In genomic region chr1:108747128-108747827, GRCh38 we compare ENCODE assay signal across 8 cellular contexts. TPM values are rescaled to one million over a fixed set of nuclear protein-coding genes. Genes with fewer than 3 reads are reported as not detected.
DNase-seq lines count a peak whose midpoint lies in the region; ATAC-seq and TF ChIP-seq lines count a peak whose summit lies in the region.

No MANE protein-coding gene starts in this region.

- peaks cover 4% of the 10 kb centered on the region for H3K36me3 ChIP-seq in MG63
- H3K36me3 ChIP-seq in SK-N-MC (ENCODE audit: insufficient read depth, low read length): no peaks in the 10 kb centered on the region

- H3K9ac ChIP-seq in SK-N-MC (ENCODE audit: insufficient read length): peak overlapping the region; percentile 71

- no peak for TF ChIP-seq CTCF in astrocyte of the cerebellum (IDR thresholded peaks at IDR 0.05; ENCODE audit: low read depth, low read length, missing control alignments)

- DNase-seq in EH (ENCODE audit: low read depth): peak; percentile 90
- peak; percentile 80 for DNase-seq in H4 (ENCODE audit: low spot score)
- peak; percentile 95 for DNase-seq in MG63
- no peak for DNase-seq in SK-N-MC (ENCODE audit: low read depth, low spot score)
- DNase-seq in astrocyte of the cerebellum (ENCODE audit: low read depth): peak; percentile 64
- DNase-seq in left ventricle myocardium superior: peak; percentile 71
- peak; percentile 87 for DNase-seq in pons (ENCODE audit: low spot score)

- H3K4me3 ChIP-seq in MG63: peak overlapping the region; percentile 79
- peak overlapping the region; percentile 81 for H3K4me3 ChIP-seq in SK-N-MC
- peak overlapping the region; percentile 84 for H3K4me3 ChIP-seq in astrocyte of the cerebellum (ENCODE audit: low read depth, low read length)

- in situ Hi-C loops in astrocyte of the cerebellum (cut with HindIII; ENCODE audit: low sequenced_read_pairs): no loop called here

- intact Hi-C loops in left ventricle myocardium superior (cut with micrococcal nuclease): no loop called here

- H3K27ac ChIP-seq in SK-N-MC: peak overlapping the region; percentile 57

- H3K9me3 ChIP-seq in MG63: no peaks in the 10 kb centered on the region
- no peaks in the 10 kb centered on the region for H3K9me3 ChIP-seq in SK-N-MC (ENCODE audit: low read depth, low read length)

- H3K27me3 ChIP-seq in MG63: no peaks in the 10 kb centered on the region

- ATAC-seq in left ventricle myocardium superior: peak; percentile 84
- no peak for ATAC-seq in HG02981 (IDR thresholded peaks at IDR 0.05; ENCODE audit: unreplicated experiment)

RNA-seq across cellular contexts. Expression of gene STXBP3, which starts 0.8 kb away (rescaled TPM):
- 30.9 and 38.1 TPM in 2 replicates for total RNA-seq in H4 (2014; rRNA removed; shearing (Covaris generic))
- 20.9 and 30.1 TPM in 2 replicates for total RNA-seq in MG63 (2014; rRNA removed; shearing (Covaris generic); ENCODE audit: low replicate concordance)
- 23.3 TPM for total RNA-seq in left ventricle myocardium superior

RNA-seq across cellular contexts. Expression of gene FNDC7, which starts 34.6 kb away (rescaled TPM):
- not detected in 2 replicates for total RNA-seq in H4 (2014; rRNA removed; shearing (Covaris generic))
- total RNA-seq in MG63 (2014; rRNA removed; shearing (Covaris generic); ENCODE audit: low replicate concordance): 0.07 and 0.81 TPM in 2 replicates
- not detected for total RNA-seq in left ventricle myocardium superior

RNA-seq across cellular contexts. Expression of gene PRPF38B, which starts 55.2 kb away (rescaled TPM):
- total RNA-seq in H4 (2014; rRNA removed; shearing (Covaris generic)): 5.3 and 7.6 TPM in 2 replicates
- 20.9 and 31.5 TPM in 2 replicates for total RNA-seq in MG63 (2014; rRNA removed; shearing (Covaris generic); ENCODE audit: low replicate concordance)
- total RNA-seq in left ventricle myocardium superior: 20.8 TPM
